In genomic region chr11:3853935-3854659, GRCh38 we compare ENCODE assay signal across 8 cellular contexts. TPM values are rescaled to one million over a fixed set of nuclear protein-coding genes. Genes with fewer than 3 reads are reported as not detected.
DNase-seq lines count a peak whose midpoint lies in the region; ATAC-seq and TF ChIP-seq lines count a peak whose summit lies in the region.

No MANE protein-coding gene starts in this region.

- POLR2A ChIA-PET in GM10248 (lab: Yijun Ruan, JAX), result interaction anchor here (0.6 to 3.4 kb wide), 7 partner anchors 12 to 219 kb away, joined by 3 to 22 read pairs (median 5); partner anchors contain the start of gene RHOG

- intact Hi-C loops in left cardiac atrium (cut with DNase I), result loop anchor here (2.0 to 10.0 kb wide), 2 partner anchors 131 to 219 kb away; no protein-coding TSS in a partner anchor

- CTCF ChIA-PET in GM10248 (lab: Yijun Ruan, JAX), result interaction anchor here (0.8 to 43.8 kb wide), 50 partner anchors 13 to 298 kb away, joined by 3 to 1411 read pairs (median 6); partner anchors contain the start of genes NUP98 and RHOG

- DNase-seq in NCI-H69 (lab: John Stamatoyannopoulos, UW) (peak; percentile 58), left cardiac atrium (peak; percentile 28), NCI-H146 (lab: John Stamatoyannopoulos, UW) (no peak), GM10248 (ENCODE audit: extremely low spot score) (no peak)
- DNase-seq in activated T-cell treated with anti-CD3 and anti-CD28 coated beads, Interleukin-2, amount 50 U/mL, for 1 hour, result peak; percentile 71
- DNase-seq in stimulated activated CD4-positive, alpha-beta T cell treated with anti-CD3 and anti-CD28 coated beads, Interleukin-15, amount 100 ng/mL, for 24 hours, result peak; percentile 74

- no peak for TF ChIP-seq CTCF in GM10248 (IDR thresholded peaks at IDR 0.05; ENCODE audit: control extremely low read depth, extremely low read depth, low read depth, missing control alignments)

- ATAC-seq in HG02588 (IDR thresholded peaks at IDR 0.05; ENCODE audit: unreplicated experiment), result peak; percentile 23
- peak; percentile 3 to 14 for ATAC-seq in left cardiac atrium

- TF ChIP-seq POLR2A in GM10847 (IDR thresholded peaks at IDR 0.05; ENCODE audit: extremely low read depth, insufficient read length), result peak; percentile 26

RNA-seq across cellular contexts. Expression of gene STIM1, which starts 1.4 kb away (rescaled TPM):
- 10 to 100 TPM; 21.4 to 25.8 TPM for total RNA-seq in left cardiac atrium

RNA-seq across cellular contexts. Expression of gene RHOG, which starts 13.3 kb away (rescaled TPM):
- 10 to 100 TPM; 31.1 to 33.3 TPM for total RNA-seq in left cardiac atrium

RNA-seq across cellular contexts. Expression of gene PGAP2, which starts 45.7 kb away (rescaled TPM):
- total RNA-seq in left cardiac atrium, result 10 to 100 TPM; 10.9 to 15.3 TPM

RNA-seq across cellular contexts. Expression of gene NUP98, which starts 56.7 kb away (rescaled TPM):
- total RNA-seq in left cardiac atrium, result 10 to 100 TPM; 38.0 to 59.7 TPM

Comparison
In these comparisons a context has a peak if more than half of its experiments do, and no peak if none do; other contexts are left out.
1. DNase-seq: peak in NCI-H69 (single experiment), activated T-cell treated with anti-CD3 and anti-CD28 coated beads, Interleukin-2, amount 50 U/mL, for 1 hour (single experiment), left cardiac atrium (single experiment) and stimulated activated CD4-positive, alpha-beta T cell treated with anti-CD3 and anti-CD28 coated beads, Interleukin-15, amount 100 ng/mL, for 24 hours (single experiment); none in NCI-H146 (single experiment) and GM10248 (single experiment).